Comparison of ENCODE assay signal across 17 cellular contexts in genomic region chr12:55687746-55688145, GRCh38. TPM values are rescaled to one million over a fixed set of nuclear protein-coding genes. Genes with fewer than 3 reads are reported as not detected.
DNase-seq lines count a peak whose midpoint lies in the region; ATAC-seq, FAIRE-seq and TF ChIP-seq lines count a peak whose summit lies in the region.
"Had no signal": no experiment of that assay in that cellular context is flagged by ENCODE, and none has a peak within 500 bp of the region (broad histone marks: within the 10 kb centered on the region; RNA-seq: fewer than 3 reads in every experiment).

No MANE protein-coding gene starts in this region.

- H3K4me3 ChIP-seq in mammary epithelial cell (replicated peaks in 1 of 3; ENCODE audit: insufficient read depth in 1 of 3, low read depth in 2 of 3, low read length in 3 of 3) (no peak overlapping the region), kidney (ENCODE audit: low read length in 2 of 2) (no peak overlapping the region)
- H3K4me3 ChIP-seq: HAP-1 had no signal

- TF ChIP-seq CTCF in mammary epithelial cell (conservative IDR thresholded peaks at IDR 0.05 in 1 of 2, IDR thresholded peaks at IDR 0.05 in 1 of 2; ENCODE audit: extremely low read depth in 1 of 2, insufficient read depth in 1 of 2, low read depth in 1 of 2, low read length in 2 of 2) (no peak), MCF 10A (IDR thresholded peaks at IDR 0.05; ENCODE audit: unreplicated experiment) (no peak), kidney (IDR thresholded peaks at IDR 0.05; ENCODE audit: borderline replicate concordance, extremely low read depth, insufficient read depth) (no peak)

- H3K36me3 ChIP-seq in mammary epithelial cell (ENCODE audit: insufficient read depth, low read length) (no peaks in the 10 kb centered on the region), kidney (ENCODE audit: control insufficient read depth in 1 of 2, insufficient read depth in 2 of 2, low read length in 2 of 2) (no peaks in the 10 kb centered on the region)
- H3K36me3 ChIP-seq: HAP-1 had no signal

- in situ Hi-C loops in mammary epithelial cell (cut with MboI; ENCODE audit: low sequenced_read_pairs in 2 of 2) = no loop called here

- FAIRE-seq in kidney (lab: Jason Lieb, UNC) = no peak
- FAIRE-seq: GM12892 had no signal

- no peak overlapping the region for H3K4me2 ChIP-seq in mammary epithelial cell (ENCODE audit: insufficient read depth, low read depth, low read length)

- H2AFZ ChIP-seq in mammary epithelial cell (ENCODE audit: low read depth, low read length) = no peak overlapping the region

- H4K20me1 ChIP-seq in mammary epithelial cell (ENCODE audit: insufficient read depth, low read length) = no peaks in the 10 kb centered on the region

- peak; percentile 23 for DNase-seq in mammary epithelial cell
- no peak for DNase-seq in MCF 10A (ENCODE audit: unreplicated experiment)
- DNase-seq in kidney = peak; percentile 10
- no peak for DNase-seq in stimulated activated naive B cell treated with anti-CD40 and anti-IgM and Interleukin-4, amounts not matched to agents 10 μg/mL and 1 μg/mL and 100 μg/mL, for 72 hours
- no peak for DNase-seq in NCI-H446 treated with DMSO at 0.1 percent for 48 hours (lab: John Stamatoyannopoulos, UW)
- DNase-seq in COLO668 (lab: John Stamatoyannopoulos, UW; ENCODE audit: unreplicated experiment) = no peak
- no peak for DNase-seq in DMS114 treated with DMSO at 0.1 percent for 48 hours (lab: John Stamatoyannopoulos, UW; ENCODE audit: unreplicated experiment)
- DNase-seq: NCI-H187 treated with DMSO at 0.1 percent for 48 hours, NCI-H748 treated with DMSO at 0.1 percent for 48 hours, occipital lobe, Right ventricle myocardium superior had no signal

- intact Hi-C loops in mammary epithelial cell (cut with micrococcal nuclease) = no loop called here
- intact Hi-C loops in MCF 10A (cut with micrococcal nuclease) = no loop called here
- intact Hi-C loops in kidney (cut with DNase I) = no loop called here

- CTCF ChIA-PET in mammary epithelial cell (lab: Charles Lee; ENCODE audit: low non-redundant PET) = no interaction called here
- CTCF ChIA-PET in MCF 10A (lab: Yijun Ruan, JAX) = interaction anchor here (0.7 kb wide), 1 partner anchor 22 kb away, joined by 3 read pairs; no protein-coding TSS in a partner anchor

- POLR2A ChIA-PET in MCF 10A (lab: Yijun Ruan, JAX) = no interaction called here

- H3K27me3 Mint-ChIP-seq in MCF 10A (ENCODE audit: insufficient read depth, unreplicated experiment) = peaks cover 35% of the 10 kb centered on the region
- no peaks in the 10 kb centered on the region for H3K27me3 Mint-ChIP-seq in stimulated activated naive B cell treated with anti-CD40 and anti-IgM and Interleukin-4, amounts not matched to agents 10 μg/mL and 1 μg/mL and 100 μg/mL, for 72 hours

- BruUV-seq in mammary epithelial cell (replicated peaks; lab: Mats Ljungman, UMichigan) (no TSS peak), MCF 10A (replicated peaks; lab: Mats Ljungman, UMichigan) (no TSS peak)

- H3K27me3 ChIP-seq in mammary epithelial cell (ENCODE audit: insufficient read depth, low read length) = no peaks in the 10 kb centered on the region

- H3K9me3 ChIP-seq in mammary epithelial cell (replicated peaks; ENCODE audit: insufficient read depth, low read length) (no peaks in the 10 kb centered on the region), kidney (ENCODE audit: control insufficient read depth in 1 of 2, low read length in 2 of 2) (no peaks in the 10 kb centered on the region)
- H3K9me3 ChIP-seq: HAP-1 had no signal

- H3K4me1 Mint-ChIP-seq in MCF 10A (ENCODE audit: insufficient read depth, unreplicated experiment) = no peaks in the 10 kb centered on the region
- H3K4me1 Mint-ChIP-seq in stimulated activated naive B cell treated with anti-CD40 and anti-IgM and Interleukin-4, amounts not matched to agents 10 μg/mL and 1 μg/mL and 100 μg/mL, for 72 hours = peaks cover 14 to 22% of the 10 kb centered on the region in 2 donors

- ATAC-seq in HG02884 (IDR thresholded peaks at IDR 0.05; ENCODE audit: unreplicated experiment) = peak; percentile 87
- peak; percentile 64 to 70 for ATAC-seq in stimulated activated naive B cell treated with anti-CD40 and anti-IgM and Interleukin-4, amounts not matched to agents 10 μg/mL and 1 μg/mL and 100 μg/mL, for 72 hours (replicated peaks)

- H3K9ac ChIP-seq in mammary epithelial cell (ENCODE audit: insufficient read depth, low read length) (no peak overlapping the region), kidney (ENCODE audit: low read length in 2 of 2) (no peak overlapping the region)

- no peak overlapping the region for H3K4me3 Mint-ChIP-seq in MCF 10A (ENCODE audit: unreplicated experiment)
- no peak overlapping the region for H3K4me3 Mint-ChIP-seq in stimulated activated naive B cell treated with anti-CD40 and anti-IgM and Interleukin-4, amounts not matched to agents 10 μg/mL and 1 μg/mL and 100 μg/mL, for 72 hours
- H3K4me3 Mint-ChIP-seq: memory B cell had no signal

- no peaks in the 10 kb centered on the region for H3K79me2 ChIP-seq in mammary epithelial cell (ENCODE audit: insufficient read depth, low read length)

- dilution Hi-C loops in mammary epithelial cell (cut with HindIII; ENCODE audit: low sequenced_read_pairs) = loop anchor here (5.0 kb wide), 1 partner anchor 60 kb away; no protein-coding TSS in a partner anchor

- H3K4me1 ChIP-seq in mammary epithelial cell (ENCODE audit: insufficient read depth, low read length) (no peaks in the 10 kb centered on the region), kidney (ENCODE audit: control insufficient read depth in 1 of 2, insufficient read depth in 1 of 2, low read depth in 1 of 2, low read length in 2 of 2) (no peaks in the 10 kb centered on the region)
- H3K4me1 ChIP-seq: HAP-1 had no signal

- H3K27ac ChIP-seq in mammary epithelial cell (ENCODE audit: insufficient read depth, low read depth, low read length) (no peak overlapping the region), kidney (ENCODE audit: low read depth in 2 of 2, low read length in 2 of 2) (no peak overlapping the region)

- no peak overlapping the region for H3K27ac Mint-ChIP-seq in MCF 10A (ENCODE audit: low read depth, unreplicated experiment)
- H3K27ac Mint-ChIP-seq in stimulated activated naive B cell treated with anti-CD40 and anti-IgM and Interleukin-4, amounts not matched to agents 10 μg/mL and 1 μg/mL and 100 μg/mL, for 72 hours = no peak overlapping the region
- H3K27ac Mint-ChIP-seq: memory B cell had no signal

- no peaks in the 10 kb centered on the region for H3K9me3 Mint-ChIP-seq in MCF 10A (ENCODE audit: unreplicated experiment)
- no peaks in the 10 kb centered on the region for H3K9me3 Mint-ChIP-seq in stimulated activated naive B cell treated with anti-CD40 and anti-IgM and Interleukin-4, amounts not matched to agents 10 μg/mL and 1 μg/mL and 100 μg/mL, for 72 hours
- H3K9me3 Mint-ChIP-seq: memory B cell had no signal

- H3K36me3 Mint-ChIP-seq in MCF 10A (ENCODE audit: insufficient read depth, unreplicated experiment) = no peaks in the 10 kb centered on the region
- H3K36me3 Mint-ChIP-seq in stimulated activated naive B cell treated with anti-CD40 and anti-IgM and Interleukin-4, amounts not matched to agents 10 μg/mL and 1 μg/mL and 100 μg/mL, for 72 hours = no peaks in the 10 kb centered on the region
- H3K36me3 Mint-ChIP-seq: memory B cell had no signal

RNA-seq across cellular contexts. Expression of gene ITGA7, which starts 20.0 kb away (rescaled TPM):
- total RNA-seq in mammary epithelial cell (1 to 10 TPM in 1 of 2 donors, under 1 TPM in 1; 0.33 to 2.1 TPM), MCF 10A (2022) (2.1 and 3.0 TPM in 2 replicates), kidney (66.3 TPM)
- polyA plus RNA-seq in mammary epithelial cell (0.28 TPM), kidney (ENCODE audit: insufficient read depth, low read depth, low replicate concordance) (26.2 TPM)
- not detected for polyA minus RNA-seq in mammary epithelial cell

RNA-seq across cellular contexts. Expression of gene BLOC1S1, which starts 28.1 kb away (rescaled TPM):
- 10 to 100 TPM; 29.7 to 71.0 TPM for total RNA-seq in mammary epithelial cell
- 123 TPM for polyA plus RNA-seq in mammary epithelial cell
- 42.0 TPM for polyA minus RNA-seq in mammary epithelial cell
- total RNA-seq in MCF 10A (2022) = 75.8 and 84.3 TPM in 2 replicates
- 116 TPM for total RNA-seq in kidney
- 451 TPM for polyA plus RNA-seq in kidney (ENCODE audit: insufficient read depth, low read depth, low replicate concordance)

RNA-seq across cellular contexts. Expression of gene RDH5, which starts 32.4 kb away (rescaled TPM):
- total RNA-seq in mammary epithelial cell = 1 to 10 TPM; 2.5 to 4.4 TPM
- polyA plus RNA-seq in mammary epithelial cell = 2.1 TPM
- polyA minus RNA-seq in mammary epithelial cell = 3.1 TPM
- 2.5 and 3.9 TPM in 2 replicates for total RNA-seq in MCF 10A (2022)
- 11.1 TPM for total RNA-seq in kidney
- polyA plus RNA-seq in kidney (ENCODE audit: insufficient read depth, low read depth, low replicate concordance) = 30.2 TPM

RNA-seq across cellular contexts. Expression of gene CD63, which starts 41.1 kb away (rescaled TPM):
- total RNA-seq in mammary epithelial cell (100 to 1,000 TPM; 552 to 814 TPM), MCF 10A (2022) (552 and 724 TPM in 2 replicates), kidney (1,130 TPM)
- polyA plus RNA-seq in mammary epithelial cell (822 TPM), kidney (ENCODE audit: insufficient read depth, low read depth, low replicate concordance) (1,381 TPM)
- 467 TPM for polyA minus RNA-seq in mammary epithelial cell

RNA-seq across cellular contexts. Expression of gene OR10P1, which starts 51.1 kb away (rescaled TPM):
- not detected for total RNA-seq in mammary epithelial cell
- polyA plus RNA-seq in mammary epithelial cell = not detected
- not detected for polyA minus RNA-seq in mammary epithelial cell
- total RNA-seq in MCF 10A (2022) = not detected in 2 replicates
- not detected for total RNA-seq in kidney
- not detected for polyA plus RNA-seq in kidney (ENCODE audit: insufficient read depth, low read depth, low replicate concordance)
- total RNA-seq: dermis microvascular lymphatic vessel endothelial cell, fibroblast of lung, occipital lobe, Right ventricle myocardium superior had no signal
- polyA plus RNA-seq: fibroblast of lung had no signal

Comparison
In these comparisons a context has a peak if more than half of its experiments do, and no peak if none do; other contexts are left out.
1. DNase-seq: peak in mammary epithelial cell (single experiment) and kidney (single experiment); none in MCF 10A (single experiment), stimulated activated naive B cell treated with anti-CD40 and anti-IgM and Interleukin-4, amounts not matched to agents 10 μg/mL and 1 μg/mL and 100 μg/mL, for 72 hours (single experiment), NCI-H446 treated with DMSO at 0.1 percent for 48 hours (single experiment), COLO668 (single experiment) and DMS114 treated with DMSO at 0.1 percent for 48 hours (single experiment).
2. RNA of gene ITGA7, which starts 20.0 kb away (total RNA-seq): 66.3 TPM in kidney (single experiment); 2.1 to 3.0 TPM in MCF 10A and 0.33 to 2.1 TPM in mammary epithelial cell; every median in the first group is over 10 times any median in the second.